ENCODE assay signal across 9 cellular contexts in genomic region chr4:15005474-15006115, GRCh38. TPM values are rescaled to one million over a fixed set of nuclear protein-coding genes. Genes with fewer than 3 reads are reported as not detected.
DNase-seq lines count a peak whose midpoint lies in the region; ATAC-seq, FAIRE-seq and TF ChIP-seq lines count a peak whose summit lies in the region.
"Had no signal": no experiment of that assay in that cellular context is flagged by ENCODE, and none has a peak within 500 bp of the region (broad histone marks: within the 10 kb centered on the region; RNA-seq: fewer than 3 reads in every experiment).

No MANE protein-coding gene starts in this region.

- peak overlapping the region; percentile 92 for H3K4me3 Mint-ChIP-seq in T-helper 2 cell treated with Interferon-gamma antibody and Interleukin-4, amounts not matched to agents 5 μg/mL and 100 μg/mL, for 36 hours
- peak overlapping the region; percentile 94 for H3K4me3 Mint-ChIP-seq in activated naive CD8-positive, alpha-beta T cell treated with anti-CD3 and anti-CD28 coated beads, Interleukin-2, amount 10 ng/mL, durations not matched to agents 7 days and 5 days

- no peak for DNase-seq in T-helper 2 cell treated with Interferon-gamma antibody and Interleukin-4, amounts not matched to agents 5 μg/mL and 100 μg/mL, for 36 hours (ENCODE audit: low spot score)
- DNase-seq in T-helper 2 cell (no peak), kidney (no peak), superior temporal gyrus (ENCODE audit: extremely low spot score) (peak; percentile 72), iPS-NIHi7 (ENCODE audit: extremely low spot score) (no peak), NCI-H524 treated with DMSO at 0.1 percent for 48 hours (lab: John Stamatoyannopoulos, UW) (no peak)
- no peak for DNase-seq in activated naive CD8-positive, alpha-beta T cell treated with anti-CD3 and anti-CD28 coated beads, Interleukin-2, amount 10 ng/mL, durations not matched to agents 7 days and 5 days
- DNase-seq: cerebellar nuclear complex had no signal

- TF ChIP-seq CTCF in kidney (IDR thresholded peaks at IDR 0.05; ENCODE audit: borderline replicate concordance, extremely low read depth, insufficient read depth), result no peak

- peak overlapping the region; percentile 100 for H3K27ac ChIP-seq in kidney (ENCODE audit: low read depth in 2 of 2, low read length in 2 of 2)

- peaks cover 0 to 19% of the 10 kb centered on the region in 2 donors for H3K4me1 ChIP-seq in kidney (ENCODE audit: control insufficient read depth in 1 of 2, insufficient read depth in 1 of 2, low read depth in 1 of 2, low read length in 2 of 2)

- no peaks in the 10 kb centered on the region for H3K9me3 ChIP-seq in kidney (ENCODE audit: control insufficient read depth in 1 of 2, low read length in 2 of 2)

- peak overlapping the region; percentile 70 to 77 for H3K4me3 ChIP-seq in kidney (ENCODE audit: low read length in 2 of 2)

- POLR2A ChIA-PET in activated naive CD8-positive, alpha-beta T cell treated with anti-CD3 and anti-CD28 coated beads, Interleukin-2, amount 10 ng/mL, durations not matched to agents 7 days and 5 days (lab: Charles Lee), result interaction anchor here (3.1 kb wide), 1 partner anchor 648 kb away, joined by 13 read pairs; the partner anchor contains the start of gene FBXL5

- no peaks in the 10 kb centered on the region for H3K9me3 Mint-ChIP-seq in T-helper 2 cell treated with Interferon-gamma antibody and Interleukin-4, amounts not matched to agents 5 μg/mL and 100 μg/mL, for 36 hours
- no peaks in the 10 kb centered on the region for H3K9me3 Mint-ChIP-seq in activated naive CD8-positive, alpha-beta T cell treated with anti-CD3 and anti-CD28 coated beads, Interleukin-2, amount 10 ng/mL, durations not matched to agents 7 days and 5 days

- peaks cover 39% of the 10 kb centered on the region for H3K4me1 Mint-ChIP-seq in T-helper 2 cell treated with Interferon-gamma antibody and Interleukin-4, amounts not matched to agents 5 μg/mL and 100 μg/mL, for 36 hours (ENCODE audit: low read depth)
- H3K4me1 Mint-ChIP-seq in activated naive CD8-positive, alpha-beta T cell treated with anti-CD3 and anti-CD28 coated beads, Interleukin-2, amount 10 ng/mL, durations not matched to agents 7 days and 5 days, result peaks cover 22% of the 10 kb centered on the region

- FAIRE-seq in kidney (lab: Jason Lieb, UNC), result peak; percentile 62

- peak overlapping the region; percentile 93 for H3K27ac Mint-ChIP-seq in T-helper 2 cell treated with Interferon-gamma antibody and Interleukin-4, amounts not matched to agents 5 μg/mL and 100 μg/mL, for 36 hours
- peak overlapping the region; percentile 95 for H3K27ac Mint-ChIP-seq in activated naive CD8-positive, alpha-beta T cell treated with anti-CD3 and anti-CD28 coated beads, Interleukin-2, amount 10 ng/mL, durations not matched to agents 7 days and 5 days

- peak overlapping the region; percentile 24 to 75 for H3K9ac ChIP-seq in kidney (ENCODE audit: low read length in 2 of 2)

- intact Hi-C loops in kidney (cut with DNase I), result no loop called here

- no peak for ATAC-seq in activated naive CD8-positive, alpha-beta T cell treated with anti-CD3 and anti-CD28 coated beads, Interleukin-2, amount 10 ng/mL, durations not matched to agents 7 days and 5 days (ENCODE audit: low read depth)
- ATAC-seq in GM19455 (IDR thresholded peaks at IDR 0.05; ENCODE audit: unreplicated experiment), result no peak

- peaks cover 0 to 18% of the 10 kb centered on the region in 2 donors for H3K36me3 ChIP-seq in kidney (ENCODE audit: control insufficient read depth in 1 of 2, insufficient read depth in 2 of 2, low read length in 2 of 2)

- H3K36me3 Mint-ChIP-seq in T-helper 2 cell treated with Interferon-gamma antibody and Interleukin-4, amounts not matched to agents 5 μg/mL and 100 μg/mL, for 36 hours (ENCODE audit: low read depth), result peaks cover 26% of the 10 kb centered on the region
- H3K36me3 Mint-ChIP-seq in activated naive CD8-positive, alpha-beta T cell treated with anti-CD3 and anti-CD28 coated beads, Interleukin-2, amount 10 ng/mL, durations not matched to agents 7 days and 5 days, result peaks cover 16% of the 10 kb centered on the region

- no peaks in the 10 kb centered on the region for H3K27me3 Mint-ChIP-seq in T-helper 2 cell treated with Interferon-gamma antibody and Interleukin-4, amounts not matched to agents 5 μg/mL and 100 μg/mL, for 36 hours (ENCODE audit: low read depth)
- no peaks in the 10 kb centered on the region for H3K27me3 Mint-ChIP-seq in activated naive CD8-positive, alpha-beta T cell treated with anti-CD3 and anti-CD28 coated beads, Interleukin-2, amount 10 ng/mL, durations not matched to agents 7 days and 5 days

RNA-seq across cellular contexts. Expression of gene CPEB2, which starts 3.3 kb away (rescaled TPM):
- 10 to 100 TPM; 14.7 to 15.0 TPM for total RNA-seq in activated naive CD8-positive, alpha-beta T cell treated with anti-CD3 and anti-CD28 coated beads, Interleukin-2, amount 10 ng/mL, durations not matched to agents 7 days and 5 days
- total RNA-seq in kidney, result 58.0 TPM
- polyA plus RNA-seq in kidney (ENCODE audit: insufficient read depth, low read depth, low replicate concordance), result 7.9 TPM
